In the genomic region with DNA sequence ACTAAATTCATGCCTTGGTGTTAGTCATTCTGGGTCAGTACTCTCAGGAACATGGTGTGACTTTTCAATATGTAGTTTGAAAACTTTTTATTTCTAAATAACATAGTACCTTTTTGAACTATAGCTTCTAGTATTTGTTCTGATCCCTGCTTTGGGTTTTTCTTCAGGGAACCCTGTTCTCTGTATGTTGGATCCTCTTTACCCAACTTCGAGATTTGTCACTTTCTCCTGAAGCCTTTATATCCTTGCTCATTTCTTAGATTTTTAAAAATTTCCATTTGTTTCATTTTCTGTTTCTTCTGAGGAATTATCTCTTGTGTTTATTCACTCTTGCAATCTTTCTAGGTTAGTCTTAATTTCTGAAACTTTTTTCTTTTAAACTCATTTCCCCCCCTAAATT, we compare ENCODE assay signal across 6 cellular contexts.
"Had no signal": no experiment of that assay in that cellular context is flagged by ENCODE, and none has a peak within 500 bp of the region (broad histone marks: within the 10 kb centered on the region; RNA-seq: fewer than 3 reads in every experiment).

No MANE protein-coding gene starts in this region.

- H3K27ac ChIP-seq: HL-60, KMS-11 had no signal

- DNase-seq: IMR-90, KBM-7, KG1 had no signal

- H3K4me3 ChIP-seq: K562 had no signal
